ENCODE assay signal across 7 cellular contexts in genomic region chrX:2630935-2631742, GRCh38. TPM values are rescaled to one million over a fixed set of nuclear protein-coding genes. Genes with fewer than 3 reads are reported as not detected.
DNase-seq lines count a peak whose midpoint lies in the region; ATAC-seq, FAIRE-seq and TF ChIP-seq lines count a peak whose summit lies in the region.
"Not testable (repeated sequence)": the region's sequence is repeated elsewhere in the genome, so short reads cannot be mapped to it uniquely, and the experiment has no call there.

No MANE protein-coding gene starts in this region.

- H3K9me2 ChIP-seq in hepatocyte (replicated peaks; ENCODE audit: insufficient read depth): not testable (repeated sequence)

- TF ChIP-seq CTCF in DND-41 (IDR thresholded peaks at IDR 0.05; ENCODE audit: borderline replicate concordance, extremely low read depth, low read length, poor library complexity, severe bottlenecking); LNCaP clone FGC (IDR thresholded peaks at IDR 0.05; ENCODE audit: control insufficient read depth, extremely low read depth, insufficient read depth); body of pancreas (IDR thresholded peaks at IDR 0.05); hepatocyte (IDR thresholded peaks at IDR 0.05; ENCODE audit: poor library complexity): not testable (repeated sequence)

- intact Hi-C loops in body of pancreas (cut with DNase I): not testable (repeated sequence)

- peaks cover 38% of the 10 kb centered on the region for H3K4me1 Mint-ChIP-seq in T-helper 1 cell treated with Interleukin-12 subunit alpha and Interleukin-12 subunit beta and Interleukin-4 antibody, amounts not matched to agents 30 μg/mL and 1 μg/mL, for 36 hours (ENCODE audit: low read depth)
- peaks cover 45% of the 10 kb centered on the region for H3K4me1 Mint-ChIP-seq in activated T-cell treated with anti-CD3 and anti-CD28 coated beads, Interleukin-2, amount 50 U/mL, for 72 hours (ENCODE audit: low read depth)

- peak overlapping the region; percentile 57 for H2AFZ ChIP-seq in DND-41 (ENCODE audit: low read depth, low read length)
- H2AFZ ChIP-seq in hepatocyte: not testable (repeated sequence)

- H3K27me3 Mint-ChIP-seq in T-helper 1 cell treated with Interleukin-12 subunit alpha and Interleukin-12 subunit beta and Interleukin-4 antibody, amounts not matched to agents 30 μg/mL and 1 μg/mL, for 36 hours (ENCODE audit: low read depth); activated T-cell treated with anti-CD3 and anti-CD28 coated beads, Interleukin-2, amount 50 U/mL, for 72 hours (ENCODE audit: low read depth): not testable (repeated sequence)

- peak; percentile 23 for FAIRE-seq in small intestine (lab: Jason Lieb, UNC)

- H3K27me3 ChIP-seq in DND-41 (ENCODE audit: insufficient read depth, low read length, poor library complexity); body of pancreas; hepatocyte; small intestine (ENCODE audit: control insufficient read depth in 2 of 2, insufficient read depth in 2 of 2, low read length in 2 of 2): not testable (repeated sequence)

- ATAC-seq in DND-41 (ENCODE audit: insufficient read depth, low read depth); activated T-cell treated with anti-CD3 and anti-CD28 coated beads, Interleukin-2, amount 50 U/mL, for 72 hours (replicated peaks in 1 of 2); body of pancreas: not testable (repeated sequence)

- H3K4me3 Mint-ChIP-seq in T-helper 1 cell treated with Interleukin-12 subunit alpha and Interleukin-12 subunit beta and Interleukin-4 antibody, amounts not matched to agents 30 μg/mL and 1 μg/mL, for 36 hours: not testable (repeated sequence)
- H3K4me3 Mint-ChIP-seq in activated T-cell treated with anti-CD3 and anti-CD28 coated beads, Interleukin-2, amount 50 U/mL, for 72 hours: peak overlapping the region; percentile 57 to 64

- H3K79me2 ChIP-seq in DND-41 (ENCODE audit: insufficient read depth, low read length): peaks cover 41% of the 10 kb centered on the region
- H3K79me2 ChIP-seq in hepatocyte: not testable (repeated sequence)

- peaks cover 26% of the 10 kb centered on the region for H3K9me3 ChIP-seq in DND-41 (ENCODE audit: insufficient read depth, low read length, severe bottlenecking)
- not testable (repeated sequence) for H3K9me3 ChIP-seq in body of pancreas; small intestine (ENCODE audit: control insufficient read depth, low read depth)
- peaks cover 14% of the 10 kb centered on the region for H3K9me3 ChIP-seq in hepatocyte (ENCODE audit: low read depth)

- peaks cover 74% of the 10 kb centered on the region for H3K36me3 ChIP-seq in DND-41 (ENCODE audit: insufficient read depth, low read length)
- H3K36me3 ChIP-seq in body of pancreas (replicated peaks in 1 of 2; ENCODE audit: insufficient read depth in 1 of 2, low read depth in 2 of 2); hepatocyte (replicated peaks; ENCODE audit: insufficient read depth, low read depth); small intestine (ENCODE audit: control insufficient read depth in 2 of 2, insufficient read depth in 2 of 2, low read length in 2 of 2): not testable (repeated sequence)

- H3K4me1 ChIP-seq in DND-41 (ENCODE audit: insufficient read depth, low read length): peaks cover 37% of the 10 kb centered on the region
- H3K4me1 ChIP-seq in body of pancreas; hepatocyte (ENCODE audit: insufficient read depth); small intestine (ENCODE audit: control insufficient read depth in 2 of 2, insufficient read depth in 1 of 2, low read depth in 1 of 2, low read length in 1 of 2): not testable (repeated sequence)

- H4K20me1 ChIP-seq in DND-41 (ENCODE audit: insufficient read depth, low read length); hepatocyte (ENCODE audit: insufficient read depth, poor library complexity, severe bottlenecking): not testable (repeated sequence)

- not testable (repeated sequence) for TF ChIP-seq POLR2A in body of pancreas (IDR thresholded peaks at IDR 0.05)

- not testable (repeated sequence) for H3K4me2 ChIP-seq in DND-41 (ENCODE audit: insufficient read depth, low read length); hepatocyte

- WGBS in body of pancreas, 2 donors: 69 to 80% methylated on average over 6 of the region's 6 CpGs
- WGBS in hepatocyte (ENCODE audit: low lambda C conversion rate, missing lambda C conversion rate): 96% methylated on average over 6 of the region's 6 CpGs
- 69 to 79% (median 76%) methylated on average over 6 of the region's 6 CpGs for WGBS in small intestine, 3 donors

- peak overlapping the region; percentile 77 for H3K27ac Mint-ChIP-seq in T-helper 1 cell treated with Interleukin-12 subunit alpha and Interleukin-12 subunit beta and Interleukin-4 antibody, amounts not matched to agents 30 μg/mL and 1 μg/mL, for 36 hours
- peak overlapping the region; percentile 97 for H3K27ac Mint-ChIP-seq in activated T-cell treated with anti-CD3 and anti-CD28 coated beads, Interleukin-2, amount 50 U/mL, for 72 hours

- DNase-seq in DND-41: peak; percentile 63
- peak; percentile 88 for DNase-seq in LNCaP clone FGC (ENCODE audit: low read depth)
- not testable (repeated sequence) for DNase-seq in activated T-cell treated with anti-CD3 and anti-CD28 coated beads, Interleukin-2, amount 50 U/mL, for 72 hours; hepatocyte (ENCODE audit: low spot score)
- peak in 3 of 4 donors; percentile 20 to 61 (median 28) for DNase-seq in body of pancreas
- DNase-seq in small intestine: peak; percentile 51

- H3K4me3 ChIP-seq in DND-41 (ENCODE audit: low read depth in 1 of 2, low read length in 2 of 2): peak overlapping the region in 1 of 2 experiments; percentile 23; a peak in 1 of 4 replicates
- H3K4me3 ChIP-seq in LNCaP clone FGC (ENCODE audit: low read depth, low read length); body of pancreas; hepatocyte; small intestine (ENCODE audit: low read depth in 1 of 2, low read length in 2 of 2): not testable (repeated sequence)

- H3K36me3 Mint-ChIP-seq in T-helper 1 cell treated with Interleukin-12 subunit alpha and Interleukin-12 subunit beta and Interleukin-4 antibody, amounts not matched to agents 30 μg/mL and 1 μg/mL, for 36 hours (ENCODE audit: low read depth): peaks cover 61% of the 10 kb centered on the region
- peaks cover 60 to 61% of the 10 kb centered on the region in 2 donors for H3K36me3 Mint-ChIP-seq in activated T-cell treated with anti-CD3 and anti-CD28 coated beads, Interleukin-2, amount 50 U/mL, for 72 hours (ENCODE audit: insufficient read depth in 2 of 2)

- H3K9ac ChIP-seq in DND-41 (ENCODE audit: low read depth, low read length): not testable (repeated sequence)

- H3K27ac ChIP-seq in DND-41 (ENCODE audit: low read length) (peak overlapping the region; percentile 68), body of pancreas (peak overlapping the region in 3 of 4 donors; percentile 13 to 76 (median 73)), hepatocyte (peak overlapping the region; percentile 70), small intestine (ENCODE audit: low read depth in 1 of 2, low read length in 1 of 2) (peak overlapping the region; percentile 50 to 73)

- H3K9me3 Mint-ChIP-seq in T-helper 1 cell treated with Interleukin-12 subunit alpha and Interleukin-12 subunit beta and Interleukin-4 antibody, amounts not matched to agents 30 μg/mL and 1 μg/mL, for 36 hours: peaks cover 52% of the 10 kb centered on the region
- peaks cover 29 to 40% of the 10 kb centered on the region in 2 donors for H3K9me3 Mint-ChIP-seq in activated T-cell treated with anti-CD3 and anti-CD28 coated beads, Interleukin-2, amount 50 U/mL, for 72 hours

RNA-seq across cellular contexts. Expression of gene CD99, which starts 60.0 kb away (rescaled TPM):
- total RNA-seq in activated T-cell treated with anti-CD3 and anti-CD28 coated beads, Interleukin-2, amount 50 U/mL, for 72 hours: 100 to 1,000 TPM; 148 to 222 TPM
- total RNA-seq in body of pancreas (100 to 1,000 TPM; 126 to 183 TPM), hepatocyte (329 and 362 TPM in 2 replicates)
- polyA plus RNA-seq in hepatocyte (565 and 637 TPM in 2 replicates), small intestine (100 to 1,000 TPM; 101 to 307 (median 174) TPM)
